In the genomic region with DNA sequence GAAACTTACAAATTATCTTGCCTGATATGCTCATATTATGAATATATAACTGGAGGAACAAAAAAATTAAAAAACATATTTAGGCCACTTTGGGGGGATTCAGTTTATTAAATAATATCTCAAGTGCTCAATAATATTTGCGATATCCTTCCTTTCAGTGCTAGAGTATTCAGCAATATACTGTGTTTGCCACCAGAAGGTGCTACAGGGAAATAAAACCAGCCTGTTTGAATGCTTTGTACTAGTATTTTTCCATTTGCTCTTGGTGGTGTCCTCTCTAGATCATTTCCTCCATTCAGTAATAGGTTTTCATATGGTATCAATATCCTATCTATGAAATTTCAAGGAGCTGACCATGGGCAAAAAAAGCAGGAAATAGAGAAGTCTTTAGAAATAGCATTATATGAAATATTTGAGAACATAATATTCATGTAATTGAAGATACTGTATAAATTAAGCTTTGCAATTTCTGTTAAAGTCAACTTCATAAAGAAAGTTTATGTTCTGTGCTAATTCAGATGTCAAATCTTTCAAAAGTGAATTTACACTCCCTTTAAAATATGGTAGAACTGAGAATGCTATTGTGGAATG, we compare ENCODE assay signal across 8 cellular contexts.
DNase-seq lines count a peak whose midpoint lies in the region; ATAC-seq and TF ChIP-seq lines count a peak whose summit lies in the region.

No MANE protein-coding gene starts in this region.

- peak; percentile 93 for TF ChIP-seq CTCF in 22Rv1 (IDR thresholded peaks at IDR 0.05)
- peak in 4 of 6 experiments; percentile 19 to 55 (median 52) for TF ChIP-seq CTCF in Peyer's patch (IDR thresholded peaks at IDR 0.05)
- TF ChIP-seq CTCF in foreskin fibroblast (IDR thresholded peaks at IDR 0.05; ENCODE audit: low read depth, low read length), result peak; percentile 47
- TF ChIP-seq CTCF in retinal pigment epithelial cell (conservative IDR thresholded peaks at IDR 0.05; ENCODE audit: low read depth, low read length), result peak; percentile 76

- H3K27me3 ChIP-seq in Peyer's patch, result no peaks in the 10 kb centered on the region

- DNase-seq in LHCN-M2 (ENCODE audit: low read depth) (peak; percentile 53), Peyer's patch (no peak), foreskin fibroblast (peak in 1 of 2 donors; percentile 61), retinal pigment epithelial cell (ENCODE audit: low read depth) (no peak), NCI-H128 (lab: John Stamatoyannopoulos, UW; ENCODE audit: unreplicated experiment) (no peak)
- DNase-seq in activated T-cell treated with anti-CD3 and anti-CD28 coated beads, Interleukin-2, amount 50 U/mL, for 1 hour, result no peak

- H3K27ac ChIP-seq in 22Rv1, result no peak overlapping the region
- H3K27ac ChIP-seq in Peyer's patch, result no peak overlapping the region

- peak; percentile 67 for ATAC-seq in GM18858 (IDR thresholded peaks at IDR 0.05; ENCODE audit: unreplicated experiment)

- no peaks in the 10 kb centered on the region for H3K4me1 ChIP-seq in Peyer's patch

- H3K36me3 ChIP-seq in Peyer's patch, result no peaks in the 10 kb centered on the region

- no peak for TF ChIP-seq POLR2A in Peyer's patch (IDR thresholded peaks at IDR 0.05)

- no peaks in the 10 kb centered on the region for H3K9me3 ChIP-seq in Peyer's patch

- H3K4me3 ChIP-seq in Peyer's patch, result no peak overlapping the region
- H3K4me3 ChIP-seq in foreskin fibroblast (ENCODE audit: low read depth in 1 of 2, low read length in 2 of 2), result no peak overlapping the region
- H3K4me3 ChIP-seq in retinal pigment epithelial cell (ENCODE audit: low read length), result no peak overlapping the region
